1 cellular context compared by ENCODE assay signal in the genomic region with DNA sequence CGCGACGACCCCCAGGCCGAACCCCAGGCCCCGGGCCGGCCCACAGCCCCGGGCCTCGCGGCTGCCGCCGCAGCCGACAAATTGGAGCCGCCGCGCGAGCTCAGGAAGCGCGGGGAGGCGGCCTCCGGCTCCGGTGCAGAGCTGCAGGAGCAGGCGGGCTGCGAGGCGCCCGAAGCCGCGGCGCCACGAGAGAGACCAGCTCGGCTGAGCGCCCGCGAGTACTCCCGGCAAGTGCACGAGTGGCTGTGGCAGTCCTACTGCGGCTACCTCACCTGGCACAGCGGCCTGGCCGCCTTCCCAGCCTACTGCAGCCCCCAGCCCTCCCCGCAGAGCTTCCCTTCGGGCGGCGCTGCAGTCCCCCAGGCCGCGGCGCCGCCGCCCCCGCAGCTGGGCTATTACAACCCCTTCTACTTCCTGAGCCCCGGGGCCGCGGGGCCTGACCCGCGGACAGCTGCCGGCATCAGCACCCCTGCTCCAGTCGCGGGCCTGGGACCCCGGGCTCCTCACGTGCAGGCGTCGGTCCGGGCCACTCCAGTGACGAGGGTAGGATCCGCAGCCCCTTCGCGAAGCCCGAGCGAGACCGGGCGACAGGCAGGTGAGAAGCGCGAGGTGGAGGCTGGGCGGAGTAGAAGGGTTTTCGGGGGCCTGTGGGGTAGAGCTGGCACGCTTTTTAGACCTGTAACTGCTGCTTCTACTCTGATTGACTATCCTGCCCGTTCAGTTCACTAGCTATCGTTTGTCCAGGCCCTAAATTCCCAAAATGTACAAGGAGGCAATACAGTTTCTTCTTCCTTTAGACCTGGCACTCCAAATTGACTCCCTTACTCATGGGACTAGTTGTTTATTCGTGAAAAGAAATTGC.
TF ChIP-seq lines count a peak whose summit lies in the region.

No MANE protein-coding gene starts in this region.

TF ChIP-seq in HepG2, 621 proteins besides CTCF, POLR2A, EP300 and RAD21 (continued from another document and continues in another):
- TF ChIP-seq, protein P1, sequence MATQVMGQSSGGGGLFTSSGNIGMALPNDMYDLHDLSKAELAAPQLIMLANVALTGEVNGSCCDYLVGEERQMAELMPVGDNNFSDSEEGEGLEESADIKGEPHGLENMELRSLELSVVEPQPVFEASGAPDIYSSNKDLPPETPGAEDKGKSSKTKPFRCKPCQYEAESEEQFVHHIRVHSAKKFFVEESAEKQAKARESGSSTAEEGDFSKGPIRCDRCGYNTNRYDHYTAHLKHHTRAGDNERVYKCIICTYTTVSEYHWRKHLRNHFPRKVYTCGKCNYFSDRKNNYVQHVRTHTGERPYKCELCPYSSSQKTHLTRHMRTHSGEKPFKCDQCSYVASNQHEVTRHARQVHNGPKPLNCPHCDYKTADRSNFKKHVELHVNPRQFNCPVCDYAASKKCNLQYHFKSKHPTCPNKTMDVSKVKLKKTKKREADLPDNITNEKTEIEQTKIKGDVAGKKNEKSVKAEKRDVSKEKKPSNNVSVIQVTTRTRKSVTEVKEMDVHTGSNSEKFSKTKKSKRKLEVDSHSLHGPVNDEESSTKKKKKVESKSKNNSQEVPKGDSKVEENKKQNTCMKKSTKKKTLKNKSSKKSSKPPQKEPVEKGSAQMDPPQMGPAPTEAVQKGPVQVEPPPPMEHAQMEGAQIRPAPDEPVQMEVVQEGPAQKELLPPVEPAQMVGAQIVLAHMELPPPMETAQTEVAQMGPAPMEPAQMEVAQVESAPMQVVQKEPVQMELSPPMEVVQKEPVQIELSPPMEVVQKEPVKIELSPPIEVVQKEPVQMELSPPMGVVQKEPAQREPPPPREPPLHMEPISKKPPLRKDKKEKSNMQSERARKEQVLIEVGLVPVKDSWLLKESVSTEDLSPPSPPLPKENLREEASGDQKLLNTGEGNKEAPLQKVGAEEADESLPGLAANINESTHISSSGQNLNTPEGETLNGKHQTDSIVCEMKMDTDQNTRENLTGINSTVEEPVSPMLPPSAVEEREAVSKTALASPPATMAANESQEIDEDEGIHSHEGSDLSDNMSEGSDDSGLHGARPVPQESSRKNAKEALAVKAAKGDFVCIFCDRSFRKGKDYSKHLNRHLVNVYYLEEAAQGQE (IDR thresholded peaks at IDR 0.05; ENCODE audit: borderline replicate concordance in 1 of 2, low read depth in 1 of 2, low read length in 2 of 2): no peak
- TF ChIP-seq BRD4 (CRISPR knock-in tag; IDR thresholded peaks at IDR 0.05) (0 out of 2 replicates have a peak, but pooled peaks have one; percentile 5), ELF3 (CRISPR knock-in tag; IDR thresholded peaks at IDR 0.05) (no peak), NR1H2 (CRISPR knock-in tag; IDR thresholded peaks at IDR 0.05; ENCODE audit: borderline replicate concordance, low read depth) (no peak), MAFG (CRISPR knock-in tag; IDR thresholded peaks at IDR 0.05) (peak; percentile 41; the same call in 1 of the 2 replicates), NKX3-1 (CRISPR knock-in tag; IDR thresholded peaks at IDR 0.05) (no peak; the same call in 1 of the 2 replicates), ZNF674 (CRISPR knock-in tag; IDR thresholded peaks at IDR 0.05; ENCODE audit: low read depth) (no peak), ZNF782 (CRISPR knock-in tag; IDR thresholded peaks at IDR 0.05; ENCODE audit: borderline replicate concordance) (0 out of 2 replicates have a peak, but pooled peaks have one; percentile 23), ZNF232 (CRISPR knock-in tag; IDR thresholded peaks at IDR 0.05; ENCODE audit: borderline replicate concordance) (peak; percentile 78; the same call in 1 of the 2 replicates), MIXL1 (CRISPR knock-in tag; IDR thresholded peaks at IDR 0.05) (no peak), RFX3 (CRISPR knock-in tag; IDR thresholded peaks at IDR 0.05) (no peak), ZNF207 (IDR thresholded peaks at IDR 0.05; ENCODE audit: borderline replicate concordance) (no peak), CREB1 (IDR thresholded peaks at IDR 0.05) (no peak), CREB1 (CRISPR knock-in tag; IDR thresholded peaks at IDR 0.05) (no peak), SMAD1 (CRISPR knock-in tag; IDR thresholded peaks at IDR 0.05; ENCODE audit: borderline replicate concordance, low read depth) (no peak), RXRA (CRISPR knock-in tag; IDR thresholded peaks at IDR 0.05) (peak; percentile 71; the same call in 1 of the 2 replicates), CHD4 (IDR thresholded peaks at IDR 0.05; ENCODE audit: borderline replicate concordance, low read length) (no peak), GABPA (IDR thresholded peaks at IDR 0.05; ENCODE audit: low read depth, low read length) (no peak), GABPA (CRISPR knock-in tag; IDR thresholded peaks at IDR 0.05; ENCODE audit: low read depth) (0 out of 2 replicates have a peak, but pooled peaks have one; percentile 9), DMAP1 (CRISPR knock-in tag; IDR thresholded peaks at IDR 0.05) (peak; percentile 54; the same call in 1 of the 2 replicates), ZNF629 (CRISPR knock-in tag; conservative IDR thresholded peaks at IDR 0.05) (no peak), ZNF7 (CRISPR knock-in tag; IDR thresholded peaks at IDR 0.05) (no peak)
- TF ChIP-seq, protein P2, sequence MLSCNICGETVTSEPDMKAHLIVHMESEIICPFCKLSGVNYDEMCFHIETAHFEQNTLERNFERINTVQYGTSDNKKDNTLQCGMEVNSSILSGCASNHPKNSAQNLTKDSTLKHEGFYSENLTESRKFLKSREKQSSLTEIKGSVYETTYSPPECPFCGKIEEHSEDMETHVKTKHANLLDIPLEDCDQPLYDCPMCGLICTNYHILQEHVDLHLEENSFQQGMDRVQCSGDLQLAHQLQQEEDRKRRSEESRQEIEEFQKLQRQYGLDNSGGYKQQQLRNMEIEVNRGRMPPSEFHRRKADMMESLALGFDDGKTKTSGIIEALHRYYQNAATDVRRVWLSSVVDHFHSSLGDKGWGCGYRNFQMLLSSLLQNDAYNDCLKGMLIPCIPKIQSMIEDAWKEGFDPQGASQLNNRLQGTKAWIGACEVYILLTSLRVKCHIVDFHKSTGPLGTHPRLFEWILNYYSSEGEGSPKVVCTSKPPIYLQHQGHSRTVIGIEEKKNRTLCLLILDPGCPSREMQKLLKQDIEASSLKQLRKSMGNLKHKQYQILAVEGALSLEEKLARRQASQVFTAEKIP (CRISPR knock-in tag; IDR thresholded peaks at IDR 0.05; ENCODE audit: borderline replicate concordance): no peak
- TF ChIP-seq, protein P3, sequence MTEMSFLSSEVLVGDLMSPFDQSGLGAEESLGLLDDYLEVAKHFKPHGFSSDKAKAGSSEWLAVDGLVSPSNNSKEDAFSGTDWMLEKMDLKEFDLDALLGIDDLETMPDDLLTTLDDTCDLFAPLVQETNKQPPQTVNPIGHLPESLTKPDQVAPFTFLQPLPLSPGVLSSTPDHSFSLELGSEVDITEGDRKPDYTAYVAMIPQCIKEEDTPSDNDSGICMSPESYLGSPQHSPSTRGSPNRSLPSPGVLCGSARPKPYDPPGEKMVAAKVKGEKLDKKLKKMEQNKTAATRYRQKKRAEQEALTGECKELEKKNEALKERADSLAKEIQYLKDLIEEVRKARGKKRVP (CRISPR knock-in tag; IDR thresholded peaks at IDR 0.05): peak in 1 of 2 experiments; percentile 44; a peak in 2 of 4 replicates
- TF ChIP-seq, protein P4, sequence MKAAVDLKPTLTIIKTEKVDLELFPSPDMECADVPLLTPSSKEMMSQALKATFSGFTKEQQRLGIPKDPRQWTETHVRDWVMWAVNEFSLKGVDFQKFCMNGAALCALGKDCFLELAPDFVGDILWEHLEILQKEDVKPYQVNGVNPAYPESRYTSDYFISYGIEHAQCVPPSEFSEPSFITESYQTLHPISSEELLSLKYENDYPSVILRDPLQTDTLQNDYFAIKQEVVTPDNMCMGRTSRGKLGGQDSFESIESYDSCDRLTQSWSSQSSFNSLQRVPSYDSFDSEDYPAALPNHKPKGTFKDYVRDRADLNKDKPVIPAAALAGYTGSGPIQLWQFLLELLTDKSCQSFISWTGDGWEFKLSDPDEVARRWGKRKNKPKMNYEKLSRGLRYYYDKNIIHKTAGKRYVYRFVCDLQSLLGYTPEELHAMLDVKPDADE (CRISPR knock-in tag; IDR thresholded peaks at IDR 0.05): no peak
- TF ChIP-seq, protein P5, sequence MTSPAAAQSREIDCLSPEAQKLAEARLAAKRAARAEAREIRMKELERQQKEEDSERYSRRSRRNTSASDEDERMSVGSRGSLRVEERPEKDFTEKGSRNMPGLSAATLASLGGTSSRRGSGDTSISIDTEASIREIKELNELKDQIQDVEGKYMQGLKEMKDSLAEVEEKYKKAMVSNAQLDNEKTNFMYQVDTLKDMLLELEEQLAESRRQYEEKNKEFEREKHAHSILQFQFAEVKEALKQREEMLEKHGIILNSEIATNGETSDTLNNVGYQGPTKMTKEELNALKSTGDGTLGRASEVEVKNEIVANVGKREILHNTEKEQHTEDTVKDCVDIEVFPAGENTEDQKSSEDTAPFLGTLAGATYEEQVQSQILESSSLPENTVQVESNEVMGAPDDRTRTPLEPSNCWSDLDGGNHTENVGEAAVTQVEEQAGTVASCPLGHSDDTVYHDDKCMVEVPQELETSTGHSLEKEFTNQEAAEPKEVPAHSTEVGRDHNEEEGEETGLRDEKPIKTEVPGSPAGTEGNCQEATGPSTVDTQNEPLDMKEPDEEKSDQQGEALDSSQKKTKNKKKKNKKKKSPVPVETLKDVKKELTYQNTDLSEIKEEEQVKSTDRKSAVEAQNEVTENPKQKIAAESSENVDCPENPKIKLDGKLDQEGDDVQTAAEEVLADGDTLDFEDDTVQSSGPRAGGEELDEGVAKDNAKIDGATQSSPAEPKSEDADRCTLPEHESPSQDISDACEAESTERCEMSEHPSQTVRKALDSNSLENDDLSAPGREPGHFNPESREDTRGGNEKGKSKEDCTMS (CRISPR knock-in tag; conservative IDR thresholded peaks at IDR 0.05): no peak
- TF ChIP-seq, protein P6, sequence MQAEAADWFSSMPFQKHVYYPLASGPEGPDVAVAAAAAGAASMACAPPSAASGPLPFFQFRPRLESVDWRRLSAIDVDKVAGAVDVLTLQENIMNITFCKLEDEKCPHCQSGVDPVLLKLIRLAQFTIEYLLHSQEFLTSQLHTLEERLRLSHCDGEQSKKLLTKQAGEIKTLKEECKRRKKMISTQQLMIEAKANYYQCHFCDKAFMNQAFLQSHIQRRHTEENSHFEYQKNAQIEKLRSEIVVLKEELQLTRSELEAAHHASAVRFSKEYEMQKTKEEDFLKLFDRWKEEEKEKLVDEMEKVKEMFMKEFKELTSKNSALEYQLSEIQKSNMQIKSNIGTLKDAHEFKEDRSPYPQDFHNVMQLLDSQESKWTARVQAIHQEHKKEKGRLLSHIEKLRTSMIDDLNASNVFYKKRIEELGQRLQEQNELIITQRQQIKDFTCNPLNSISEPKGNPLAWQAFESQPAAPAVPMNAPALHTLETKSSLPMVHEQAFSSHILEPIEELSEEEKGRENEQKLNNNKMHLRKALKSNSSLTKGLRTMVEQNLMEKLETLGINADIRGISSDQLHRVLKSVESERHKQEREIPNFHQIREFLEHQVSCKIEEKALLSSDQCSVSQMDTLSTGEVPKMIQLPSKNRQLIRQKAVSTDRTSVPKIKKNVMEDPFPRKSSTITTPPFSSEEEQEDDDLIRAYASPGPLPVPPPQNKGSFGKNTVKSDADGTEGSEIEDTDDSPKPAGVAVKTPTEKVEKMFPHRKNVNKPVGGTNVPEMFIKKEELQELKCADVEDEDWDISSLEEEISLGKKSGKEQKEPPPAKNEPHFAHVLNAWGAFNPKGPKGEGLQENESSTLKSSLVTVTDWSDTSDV (CRISPR knock-in tag; IDR thresholded peaks at IDR 0.05): 0 out of 2 replicates have a peak, but pooled peaks have one; percentile 50
- TF ChIP-seq, protein P7, sequence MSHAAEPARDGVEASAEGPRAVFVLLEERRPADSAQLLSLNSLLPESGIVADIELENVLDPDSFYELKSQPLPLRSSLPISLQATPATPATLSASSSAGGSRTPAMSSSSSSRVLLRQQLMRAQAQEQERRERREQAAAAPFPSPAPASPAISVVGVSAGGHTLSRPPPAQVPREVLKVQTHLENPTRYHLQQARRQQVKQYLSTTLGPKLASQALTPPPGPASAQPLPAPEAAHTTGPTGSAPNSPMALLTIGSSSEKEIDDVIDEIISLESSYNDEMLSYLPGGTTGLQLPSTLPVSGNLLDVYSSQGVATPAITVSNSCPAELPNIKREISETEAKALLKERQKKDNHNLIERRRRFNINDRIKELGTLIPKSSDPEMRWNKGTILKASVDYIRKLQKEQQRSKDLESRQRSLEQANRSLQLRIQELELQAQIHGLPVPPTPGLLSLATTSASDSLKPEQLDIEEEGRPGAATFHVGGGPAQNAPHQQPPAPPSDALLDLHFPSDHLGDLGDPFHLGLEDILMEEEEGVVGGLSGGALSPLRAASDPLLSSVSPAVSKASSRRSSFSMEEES (CRISPR knock-in tag; IDR thresholded peaks at IDR 0.05): no peak
- TF ChIP-seq, protein P8, sequence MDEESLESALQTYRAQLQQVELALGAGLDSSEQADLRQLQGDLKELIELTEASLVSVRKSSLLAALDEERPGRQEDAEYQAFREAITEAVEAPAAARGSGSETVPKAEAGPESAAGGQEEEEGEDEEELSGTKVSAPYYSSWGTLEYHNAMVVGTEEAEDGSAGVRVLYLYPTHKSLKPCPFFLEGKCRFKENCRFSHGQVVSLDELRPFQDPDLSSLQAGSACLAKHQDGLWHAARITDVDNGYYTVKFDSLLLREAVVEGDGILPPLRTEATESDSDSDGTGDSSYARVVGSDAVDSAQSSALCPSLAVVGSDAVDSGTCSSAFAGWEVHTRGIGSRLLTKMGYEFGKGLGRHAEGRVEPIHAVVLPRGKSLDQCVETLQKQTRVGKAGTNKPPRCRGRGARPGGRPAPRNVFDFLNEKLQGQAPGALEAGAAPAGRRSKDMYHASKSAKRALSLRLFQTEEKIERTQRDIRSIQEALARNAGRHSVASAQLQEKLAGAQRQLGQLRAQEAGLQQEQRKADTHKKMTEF (CRISPR knock-in tag; IDR thresholded peaks at IDR 0.05): no peak; the same call in 1 of the 2 replicates
- TF ChIP-seq, protein P9, sequence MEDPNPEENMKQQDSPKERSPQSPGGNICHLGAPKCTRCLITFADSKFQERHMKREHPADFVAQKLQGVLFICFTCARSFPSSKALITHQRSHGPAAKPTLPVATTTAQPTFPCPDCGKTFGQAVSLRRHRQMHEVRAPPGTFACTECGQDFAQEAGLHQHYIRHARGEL (CRISPR knock-in tag; IDR thresholded peaks at IDR 0.05): no peak
- TF ChIP-seq, protein P10, sequence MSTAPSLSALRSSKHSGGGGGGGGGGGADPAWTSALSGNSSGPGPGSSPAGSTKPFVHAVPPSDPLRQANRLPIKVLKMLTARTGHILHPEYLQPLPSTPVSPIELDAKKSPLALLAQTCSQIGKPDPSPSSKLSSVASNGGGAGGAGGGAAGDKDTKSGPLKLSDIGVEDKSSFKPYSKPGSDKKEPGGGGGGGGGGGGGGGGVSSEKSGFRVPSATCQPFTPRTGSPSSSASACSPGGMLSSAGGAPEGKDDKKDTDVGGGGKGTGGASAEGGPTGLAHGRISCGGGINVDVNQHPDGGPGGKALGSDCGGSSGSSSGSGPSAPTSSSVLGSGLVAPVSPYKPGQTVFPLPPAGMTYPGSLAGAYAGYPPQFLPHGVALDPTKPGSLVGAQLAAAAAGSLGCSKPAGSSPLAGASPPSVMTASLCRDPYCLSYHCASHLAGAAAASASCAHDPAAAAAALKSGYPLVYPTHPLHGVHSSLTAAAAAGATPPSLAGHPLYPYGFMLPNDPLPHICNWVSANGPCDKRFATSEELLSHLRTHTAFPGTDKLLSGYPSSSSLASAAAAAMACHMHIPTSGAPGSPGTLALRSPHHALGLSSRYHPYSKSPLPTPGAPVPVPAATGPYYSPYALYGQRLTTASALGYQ (CRISPR knock-in tag; IDR thresholded peaks at IDR 0.05): no peak; the same call in 1 of the 2 replicates
